In the genomic region with DNA sequence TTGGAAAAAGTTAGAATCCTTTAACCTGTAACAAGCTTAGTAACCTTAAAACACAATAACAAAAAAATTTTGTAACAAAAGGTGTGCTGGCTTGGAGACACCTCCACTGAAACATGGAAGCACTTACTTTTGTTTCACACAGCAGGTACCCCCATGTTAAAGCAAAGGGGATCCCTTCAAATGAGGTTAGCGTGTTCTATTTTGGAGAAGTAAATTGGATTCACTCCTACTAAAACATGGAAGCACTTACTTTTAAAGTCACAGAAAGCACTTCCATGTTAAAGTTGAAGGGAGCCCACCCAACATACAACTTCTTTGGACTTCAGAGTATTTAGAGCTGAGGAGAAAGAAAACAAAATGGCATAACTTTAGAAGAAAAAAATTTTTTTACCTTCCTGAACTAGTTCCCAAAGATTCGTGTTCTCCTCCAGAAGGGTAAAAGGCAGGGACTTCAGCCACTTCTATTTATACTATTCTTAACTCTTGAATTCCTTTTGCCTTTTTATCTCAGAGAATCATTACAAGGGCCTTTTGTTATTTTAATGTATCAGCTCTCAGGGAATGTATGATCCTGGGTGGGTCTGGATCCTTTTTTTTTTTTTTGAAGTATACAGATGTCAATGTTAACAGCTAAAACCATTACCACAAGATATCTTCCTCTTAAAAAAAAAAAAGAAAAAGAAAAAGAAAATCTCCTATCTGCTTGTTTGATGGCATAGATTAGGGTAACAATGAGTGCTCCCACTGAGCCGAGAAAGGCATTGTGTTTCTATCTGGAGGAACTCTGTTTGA, we compare ENCODE assay signal across 27 cellular contexts. TPM values are rescaled to one million over a fixed set of nuclear protein-coding genes. Genes with fewer than 3 reads are reported as not detected.
A peak's percentile ranks its signal among the peaks of the same experiment; 100 is the strongest.
DNase-seq lines count a peak whose midpoint lies in the region; ATAC-seq, FAIRE-seq and TF ChIP-seq lines count a peak whose summit lies in the region.
"Had no signal": no experiment of that assay in that cellular context is flagged by ENCODE, and none has a peak within 500 bp of the region (broad histone marks: within the 10 kb centered on the region; RNA-seq: fewer than 3 reads in every experiment).

No MANE protein-coding gene starts in this region.

- H3K9me3 ChIP-seq in cardiac muscle cell (ENCODE audit: low read depth): no peaks in the 10 kb centered on the region
- H3K9me3 ChIP-seq in right atrium auricular region: no peaks in the 10 kb centered on the region
- H3K9me3 ChIP-seq in astrocyte (ENCODE audit: insufficient read depth, low read depth, low read length): no peaks in the 10 kb centered on the region
- H3K9me3 ChIP-seq in iPS-15b (ENCODE audit: control insufficient read depth, insufficient read depth, low read length): no peaks in the 10 kb centered on the region
- H3K9me3 ChIP-seq: BE2C had no signal

- no peaks in the 10 kb centered on the region for H4K20me1 ChIP-seq in astrocyte (ENCODE audit: insufficient read depth, low read length)

- no peaks in the 10 kb centered on the region for H3K79me2 ChIP-seq in astrocyte (ENCODE audit: insufficient read depth, low read length)

- no peak overlapping the region for H2AFZ ChIP-seq in astrocyte (ENCODE audit: low read depth, low read length)

- no peaks in the 10 kb centered on the region for H3K9me3 Mint-ChIP-seq in astrocyte (ENCODE audit: unreplicated experiment)
- H3K9me3 Mint-ChIP-seq: natural killer cell, type B pancreatic cell had no signal

- peak overlapping the region; percentile 71 for H3K4me2 ChIP-seq in astrocyte (ENCODE audit: low read length)

- no peak for FAIRE-seq in astrocyte (lab: Jason Lieb, UNC)
- FAIRE-seq: A204.1, frontal cortex, GM12892, GM19239, RCC 7860 had no signal

- no peaks in the 10 kb centered on the region for H3K27me3 ChIP-seq in cardiac muscle cell
- no peaks in the 10 kb centered on the region for H3K27me3 ChIP-seq in right atrium auricular region
- no peaks in the 10 kb centered on the region for H3K27me3 ChIP-seq in astrocyte (ENCODE audit: insufficient read depth, low read length)
- H3K27me3 ChIP-seq in iPS-15b (ENCODE audit: control insufficient read depth, insufficient read depth, low read length): no peaks in the 10 kb centered on the region
- H3K27me3 ChIP-seq: BE2C had no signal

- peaks cover 14% of the 10 kb centered on the region for H3K36me3 ChIP-seq in cardiac muscle cell
- H3K36me3 ChIP-seq in right atrium auricular region: peaks cover 72% of the 10 kb centered on the region
- H3K36me3 ChIP-seq in astrocyte (ENCODE audit: insufficient read depth, low read length): peaks cover 19% of the 10 kb centered on the region
- peaks cover 13% of the 10 kb centered on the region for H3K36me3 ChIP-seq in iPS-15b (ENCODE audit: control insufficient read depth, insufficient read depth, low read length)

- ATAC-seq in GM18502 (IDR thresholded peaks at IDR 0.05; ENCODE audit: poor library complexity, unreplicated experiment): no peak
- ATAC-seq: K562, natural killer cell had no signal

- H3K4me1 ChIP-seq in cardiac muscle cell (ENCODE audit: low read depth) (peaks cover 45% of the 10 kb centered on the region), right atrium auricular region (no peaks in the 10 kb centered on the region), astrocyte (ENCODE audit: insufficient read depth, low read length) (peaks cover 8% of the 10 kb centered on the region), iPS-15b (ENCODE audit: control insufficient read depth, insufficient read depth, low read length) (peaks cover 4% of the 10 kb centered on the region)
- H3K4me1 ChIP-seq: BE2C had no signal

- H3K27ac ChIP-seq in cardiac muscle cell (peak overlapping the region; percentile 96), right atrium auricular region (no peak overlapping the region), astrocyte (ENCODE audit: low read depth, low read length) (peak overlapping the region; percentile 74)
- H3K27ac ChIP-seq: HL-60 had no signal

- TF ChIP-seq CTCF in cardiac muscle cell (IDR thresholded peaks at IDR 0.05; ENCODE audit: low read depth, low read length) (no peak), right atrium auricular region (IDR thresholded peaks at IDR 0.05) (no peak), astrocyte (IDR thresholded peaks at IDR 0.05; ENCODE audit: insufficient read depth, low read depth, low read length) (no peak)

- H3K4me1 Mint-ChIP-seq in astrocyte (ENCODE audit: low read depth, unreplicated experiment): no peaks in the 10 kb centered on the region

- no peak overlapping the region for H3K4me3 Mint-ChIP-seq in astrocyte (ENCODE audit: unreplicated experiment)
- H3K4me3 Mint-ChIP-seq: natural killer cell, type B pancreatic cell had no signal

- peaks cover 2% of the 10 kb centered on the region for H3K36me3 Mint-ChIP-seq in astrocyte (ENCODE audit: low read depth, unreplicated experiment)

- no peak overlapping the region for H3K27ac Mint-ChIP-seq in astrocyte (ENCODE audit: unreplicated experiment)
- H3K27ac Mint-ChIP-seq: natural killer cell, type B pancreatic cell had no signal

- peak overlapping the region; percentile 6 for H3K4me3 ChIP-seq in cardiac muscle cell
- no peak overlapping the region for H3K4me3 ChIP-seq in right atrium auricular region
- peak overlapping the region; percentile 25 for H3K4me3 ChIP-seq in astrocyte (ENCODE audit: insufficient read depth, low read depth, low read length)
- H3K4me3 ChIP-seq in iPS-15b (ENCODE audit: low read depth, low read length): peak overlapping the region; percentile 71
- H3K4me3 ChIP-seq: K562 had no signal

- DNase-seq in cardiac muscle cell (ENCODE audit: low read depth in 1 of 2, low spot score in 1 of 2) (no peak), right atrium auricular region (ENCODE audit: low spot score) (no peak), astrocyte (ENCODE audit: low read depth) (peak; percentile 54), NCI-H2171 (lab: John Stamatoyannopoulos, UW) (no peak), SW 1271 (lab: John Stamatoyannopoulos, UW) (no peak), NCI-H2196 treated with DMSO at 0.1 percent for 48 hours (lab: John Stamatoyannopoulos, UW; ENCODE audit: unreplicated experiment) (no peak)
- DNase-seq: activated CD4-positive, alpha-beta T cell treated with anti-CD3 and anti-CD28 coated beads, Interleukin-2, amount 50 U/mL, for 48 hours; amygdala; BE2C; DMS79; GOT3; hippocampal formation; midbrain; natural killer cell; NCI-H1436 treated with DMSO at 0.1 percent for 48 hours; NCI-H526; T-helper 2 cell had no signal

- H3K9ac ChIP-seq in astrocyte (ENCODE audit: low read length): peak overlapping the region; percentile 47
- H3K9ac ChIP-seq in iPS-15b (ENCODE audit: low read depth, low read length): peak overlapping the region; percentile 95

- H3K27me3 Mint-ChIP-seq in astrocyte (ENCODE audit: low read depth, unreplicated experiment): no peaks in the 10 kb centered on the region
- H3K27me3 Mint-ChIP-seq: type B pancreatic cell had no signal

RNA-seq across cellular contexts. Expression of a gene that starts 11.5 kb away (rescaled TPM):
- total RNA-seq in cardiac muscle cell (27.7 and 48.5 TPM in 2 replicates), right atrium auricular region (10 to 100 TPM; 31.6 to 50.1 TPM), astrocyte (31.7 and 33.9 TPM in 2 replicates)
- 57.0 and 88.6 TPM in 2 replicates for polyA plus RNA-seq in cardiac muscle cell

RNA-seq across cellular contexts. Expression of a gene that starts 11.8 kb away (rescaled TPM):
- 3.0 and 10.4 TPM in 2 replicates for total RNA-seq in cardiac muscle cell
- polyA plus RNA-seq in cardiac muscle cell: 3.2 and 3.9 TPM in 2 replicates
- total RNA-seq in right atrium auricular region: 1 to 10 TPM; 1.0 to 2.0 TPM
- 4.4 and 5.2 TPM in 2 replicates for total RNA-seq in astrocyte

Comparison
In these comparisons a context has a peak if more than half of its experiments do, and no peak if none do; other contexts are left out.
1. H3K27ac ChIP-seq: peak in cardiac muscle cell (single experiment) and astrocyte (single experiment); none in right atrium auricular region (0 of 2).
2. H3K4me3 ChIP-seq: peak in cardiac muscle cell (single experiment), astrocyte (single experiment) and iPS-15b (single experiment); none in right atrium auricular region (0 of 2).